In genomic region chr9:108786756-108787663, GRCh38 we compare ENCODE assay signal across 9 cellular contexts.
DNase-seq lines count a peak whose midpoint lies in the region; ATAC-seq and TF ChIP-seq lines count a peak whose summit lies in the region.
"Had no signal": no experiment of that assay in that cellular context is flagged by ENCODE, and none has a peak within 500 bp of the region (broad histone marks: within the 10 kb centered on the region; RNA-seq: fewer than 3 reads in every experiment).

No MANE protein-coding gene starts in this region.

- DNase-seq in HCEC 1CT (peak; percentile 48), RKO (ENCODE audit: low spot score) (peak; percentile 9), fibroblast of villous mesenchyme (ENCODE audit: low read depth) (peak; percentile 50), NK-92 (lab: John Stamatoyannopoulos, UW; ENCODE audit: unreplicated experiment) (no peak)
- DNase-seq in stimulated activated naive B cell treated with anti-CD40 and anti-IgM and Interleukin-4, amounts not matched to agents 10 μg/mL and 1 μg/mL and 100 μg/mL, for 72 hours, result no peak

- no peak overlapping the region for H3K4me3 ChIP-seq in fibroblast of villous mesenchyme (ENCODE audit: low read depth, low read length)
- H3K4me3 ChIP-seq: SJSA1 had no signal

- H3K4me1 Mint-ChIP-seq in stimulated activated memory B cell treated with anti-CD40 and anti-IgM and Interleukin-4, amounts not matched to agents 10 μg/mL and 1 μg/mL and 100 μg/mL, for 72 hours, result no peaks in the 10 kb centered on the region
- H3K4me1 Mint-ChIP-seq in stimulated activated naive B cell treated with anti-CD40 and anti-IgM and Interleukin-4, amounts not matched to agents 10 μg/mL and 1 μg/mL and 100 μg/mL, for 72 hours, result peaks cover 15 to 26% of the 10 kb centered on the region in 2 donors

- H3K9me3 Mint-ChIP-seq in stimulated activated memory B cell treated with anti-CD40 and anti-IgM and Interleukin-4, amounts not matched to agents 10 μg/mL and 1 μg/mL and 100 μg/mL, for 72 hours, result peaks cover 3% of the 10 kb centered on the region
- H3K9me3 Mint-ChIP-seq in stimulated activated naive B cell treated with anti-CD40 and anti-IgM and Interleukin-4, amounts not matched to agents 10 μg/mL and 1 μg/mL and 100 μg/mL, for 72 hours, result peaks cover 6 to 8% of the 10 kb centered on the region in 2 donors

- H3K4me3 Mint-ChIP-seq in stimulated activated memory B cell treated with anti-CD40 and anti-IgM and Interleukin-4, amounts not matched to agents 10 μg/mL and 1 μg/mL and 100 μg/mL, for 72 hours, result no peak overlapping the region
- H3K4me3 Mint-ChIP-seq in stimulated activated naive B cell treated with anti-CD40 and anti-IgM and Interleukin-4, amounts not matched to agents 10 μg/mL and 1 μg/mL and 100 μg/mL, for 72 hours, result no peak overlapping the region
- H3K4me3 Mint-ChIP-seq: neural crest cell had no signal

- H3K27ac Mint-ChIP-seq in stimulated activated memory B cell treated with anti-CD40 and anti-IgM and Interleukin-4, amounts not matched to agents 10 μg/mL and 1 μg/mL and 100 μg/mL, for 72 hours, result no peak overlapping the region
- no peak overlapping the region for H3K27ac Mint-ChIP-seq in stimulated activated naive B cell treated with anti-CD40 and anti-IgM and Interleukin-4, amounts not matched to agents 10 μg/mL and 1 μg/mL and 100 μg/mL, for 72 hours

- TF ChIP-seq CTCF in fibroblast of villous mesenchyme (IDR thresholded peaks at IDR 0.05; ENCODE audit: insufficient read depth, low read depth, low read length), result no peak

- H3K36me3 Mint-ChIP-seq in stimulated activated memory B cell treated with anti-CD40 and anti-IgM and Interleukin-4, amounts not matched to agents 10 μg/mL and 1 μg/mL and 100 μg/mL, for 72 hours, result no peaks in the 10 kb centered on the region
- H3K36me3 Mint-ChIP-seq in stimulated activated naive B cell treated with anti-CD40 and anti-IgM and Interleukin-4, amounts not matched to agents 10 μg/mL and 1 μg/mL and 100 μg/mL, for 72 hours, result peaks cover 0 to 5% of the 10 kb centered on the region in 2 donors

- peaks cover 9% of the 10 kb centered on the region for H3K27me3 Mint-ChIP-seq in stimulated activated memory B cell treated with anti-CD40 and anti-IgM and Interleukin-4, amounts not matched to agents 10 μg/mL and 1 μg/mL and 100 μg/mL, for 72 hours
- H3K27me3 Mint-ChIP-seq in stimulated activated naive B cell treated with anti-CD40 and anti-IgM and Interleukin-4, amounts not matched to agents 10 μg/mL and 1 μg/mL and 100 μg/mL, for 72 hours, result peaks cover 0 to 4% of the 10 kb centered on the region in 2 donors

- ATAC-seq in stimulated activated memory B cell treated with anti-CD40 and anti-IgM and Interleukin-4, amounts not matched to agents 10 μg/mL and 1 μg/mL and 100 μg/mL, for 72 hours, result peak; percentile 9
- no peak for ATAC-seq in GM19467 (IDR thresholded peaks at IDR 0.05; ENCODE audit: unreplicated experiment)
- no peak for ATAC-seq in stimulated activated naive B cell treated with anti-CD40 and anti-IgM and Interleukin-4, amounts not matched to agents 10 μg/mL and 1 μg/mL and 100 μg/mL, for 72 hours (replicated peaks)

Comparison
In these comparisons a context has a peak if more than half of its experiments do, and no peak if none do; other contexts are left out.
1. DNase-seq: peak in HCEC 1CT (single experiment), RKO (single experiment) and fibroblast of villous mesenchyme (single experiment); none in stimulated activated naive B cell treated with anti-CD40 and anti-IgM and Interleukin-4, amounts not matched to agents 10 μg/mL and 1 μg/mL and 100 μg/mL, for 72 hours (single experiment) and NK-92 (single experiment).